In the genomic region with DNA sequence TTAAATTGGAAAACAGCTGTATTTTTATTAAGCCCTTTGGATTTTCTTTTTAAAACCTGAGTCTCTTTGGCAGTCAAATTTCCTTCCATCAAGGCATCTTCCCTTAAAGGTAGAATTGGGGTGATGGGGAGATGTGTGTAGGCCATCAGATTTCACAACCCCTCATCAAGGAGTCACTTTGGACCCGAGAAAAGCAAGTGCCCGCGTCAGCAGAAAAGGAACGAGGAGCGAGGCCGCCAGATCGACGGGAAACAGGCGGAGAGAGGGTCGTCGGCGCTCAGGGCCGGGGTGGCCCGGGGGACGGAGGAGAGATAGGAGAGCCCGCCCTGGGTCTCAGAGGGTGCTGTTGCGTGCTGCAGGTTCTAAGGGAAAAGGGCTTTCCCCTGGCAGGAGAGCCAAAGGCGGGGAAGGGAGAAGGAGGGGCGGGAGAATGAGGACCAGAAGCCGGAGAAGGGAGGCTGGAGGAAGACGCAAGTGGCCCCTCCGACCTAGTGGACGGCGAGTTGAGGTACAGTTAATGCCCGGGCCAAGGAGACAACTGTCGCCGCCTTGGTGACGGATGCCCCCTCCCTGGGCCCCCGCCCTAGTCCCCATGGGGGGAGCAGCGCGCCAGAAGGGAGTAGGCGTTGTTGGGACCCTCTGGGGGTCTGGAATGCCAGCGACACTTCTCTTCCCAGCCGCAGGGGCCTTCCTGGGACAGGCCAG, we compare ENCODE assay signal across 1 cellular context.
TF ChIP-seq lines count a peak whose summit lies in the region.

No MANE protein-coding gene starts in this region.

TF ChIP-seq in H1, 55 proteins besides CTCF, POLR2A, EP300 and RAD21:
- no peak for TF ChIP-seq E2F6 (IDR thresholded peaks at IDR 0.05)
- TF ChIP-seq SUZ12 (IDR thresholded peaks at IDR 0.05; ENCODE audit: low read length): peak; percentile 22
- no peak for TF ChIP-seq SIRT6 (IDR thresholded peaks at IDR 0.05; ENCODE audit: low read length)
- TF ChIP-seq JUN (IDR thresholded peaks at IDR 0.05; ENCODE audit: low read depth, low read length): no peak
- no peak for TF ChIP-seq CHD2 (IDR thresholded peaks at IDR 0.05; ENCODE audit: low read length)
- TF ChIP-seq USF2 (IDR thresholded peaks at IDR 0.05; ENCODE audit: low read length): no peak
- TF ChIP-seq NANOG (IDR thresholded peaks at IDR 0.05; ENCODE audit: insufficient read depth, low read depth, low read length, poor library complexity, severe bottlenecking): no peak
- no peak for TF ChIP-seq ZNF274 (IDR thresholded peaks at IDR 0.05; ENCODE audit: borderline replicate concordance, extremely low read depth, low read length)
- no peak for TF ChIP-seq TEAD4 (IDR thresholded peaks at IDR 0.05; ENCODE audit: low read depth, low read length)
- TF ChIP-seq KDM1A (IDR thresholded peaks at IDR 0.05; ENCODE audit: borderline replicate concordance, low read length): no peak
- TF ChIP-seq CBX5 (IDR thresholded peaks at IDR 0.05; ENCODE audit: low read depth, low read length): no peak
- no peak for TF ChIP-seq YY1 (IDR thresholded peaks at IDR 0.05; ENCODE audit: low read depth, low read length)
- no peak for TF ChIP-seq JUND (IDR thresholded peaks at IDR 0.05; ENCODE audit: low read length)
- no peak for TF ChIP-seq POLR2AphosphoS5 (IDR thresholded peaks at IDR 0.05; ENCODE audit: low read depth, low read length)
- no peak for TF ChIP-seq SAP30 (IDR thresholded peaks at IDR 0.05; ENCODE audit: insufficient read depth, insufficient replicate concordance, low read length)
- no peak for TF ChIP-seq POU5F1 (IDR thresholded peaks at IDR 0.05; ENCODE audit: low read depth, low read length)
- no peak for TF ChIP-seq KDM5A (IDR thresholded peaks at IDR 0.05; ENCODE audit: low read length)
- TF ChIP-seq EZH2 (IDR thresholded peaks at IDR 0.05; ENCODE audit: low read depth, low read length, severe bottlenecking): peak; percentile 48
- TF ChIP-seq TAF1 (IDR thresholded peaks at IDR 0.05; ENCODE audit: low read depth, low read length): no peak
- TF ChIP-seq SP2 (IDR thresholded peaks at IDR 0.05; ENCODE audit: low read length): no peak
- no peak for TF ChIP-seq GTF2F1 (IDR thresholded peaks at IDR 0.05; ENCODE audit: borderline replicate concordance, low read depth, low read length)
- TF ChIP-seq HDAC2 (IDR thresholded peaks at IDR 0.05; ENCODE audit: borderline replicate concordance in 1 of 2, low read depth in 2 of 2, low read length in 2 of 2): no peak
- TF ChIP-seq SP1 (IDR thresholded peaks at IDR 0.05; ENCODE audit: low read depth, low read length): no peak
- TF ChIP-seq RNF2 (IDR thresholded peaks at IDR 0.05; ENCODE audit: borderline replicate concordance, low read depth, low read length, missing control alignments, poor library complexity, severe bottlenecking): peak; percentile 14
- TF ChIP-seq GABPA (IDR thresholded peaks at IDR 0.05; ENCODE audit: borderline replicate concordance, insufficient read depth, low read length): no peak
- TF ChIP-seq RFX5 (IDR thresholded peaks at IDR 0.05; ENCODE audit: borderline replicate concordance, low read depth, low read length): no peak
- TF ChIP-seq CREB1 (IDR thresholded peaks at IDR 0.05): no peak
- no peak for TF ChIP-seq CBX8 (IDR thresholded peaks at IDR 0.05; ENCODE audit: borderline replicate concordance, low read depth, low read length)
- TF ChIP-seq BACH1 (IDR thresholded peaks at IDR 0.05; ENCODE audit: low read length): no peak
- TF ChIP-seq CEBPB (IDR thresholded peaks at IDR 0.05; ENCODE audit: low read depth, low read length): no peak
- TF ChIP-seq BCL11A (IDR thresholded peaks at IDR 0.05; ENCODE audit: low read depth in 2 of 2, low read length in 2 of 2): no peak
- TF ChIP-seq CTBP2 (IDR thresholded peaks at IDR 0.05; ENCODE audit: borderline replicate concordance, insufficient read depth, insufficient read length, low read length): peak; percentile 38
- no peak for TF ChIP-seq SP4 (IDR thresholded peaks at IDR 0.05; ENCODE audit: low read length)
- no peak for TF ChIP-seq ATF2 (IDR thresholded peaks at IDR 0.05; ENCODE audit: low read length)
- TF ChIP-seq, protein P1, sequence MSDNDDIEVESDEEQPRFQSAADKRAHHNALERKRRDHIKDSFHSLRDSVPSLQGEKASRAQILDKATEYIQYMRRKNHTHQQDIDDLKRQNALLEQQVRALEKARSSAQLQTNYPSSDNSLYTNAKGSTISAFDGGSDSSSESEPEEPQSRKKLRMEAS (IDR thresholded peaks at IDR 0.05): no peak
- no peak for TF ChIP-seq TBP (IDR thresholded peaks at IDR 0.05; ENCODE audit: low read depth, low read length)
- no peak for TF ChIP-seq SIN3A (conservative IDR thresholded peaks at IDR 0.05 in 1 of 2, IDR thresholded peaks at IDR 0.05 in 1 of 2; ENCODE audit: low read depth in 1 of 2, low read length in 2 of 2)
- TF ChIP-seq HDAC6 (IDR thresholded peaks at IDR 0.05; ENCODE audit: low read depth, low read length): no peak
- TF ChIP-seq, protein P2, sequence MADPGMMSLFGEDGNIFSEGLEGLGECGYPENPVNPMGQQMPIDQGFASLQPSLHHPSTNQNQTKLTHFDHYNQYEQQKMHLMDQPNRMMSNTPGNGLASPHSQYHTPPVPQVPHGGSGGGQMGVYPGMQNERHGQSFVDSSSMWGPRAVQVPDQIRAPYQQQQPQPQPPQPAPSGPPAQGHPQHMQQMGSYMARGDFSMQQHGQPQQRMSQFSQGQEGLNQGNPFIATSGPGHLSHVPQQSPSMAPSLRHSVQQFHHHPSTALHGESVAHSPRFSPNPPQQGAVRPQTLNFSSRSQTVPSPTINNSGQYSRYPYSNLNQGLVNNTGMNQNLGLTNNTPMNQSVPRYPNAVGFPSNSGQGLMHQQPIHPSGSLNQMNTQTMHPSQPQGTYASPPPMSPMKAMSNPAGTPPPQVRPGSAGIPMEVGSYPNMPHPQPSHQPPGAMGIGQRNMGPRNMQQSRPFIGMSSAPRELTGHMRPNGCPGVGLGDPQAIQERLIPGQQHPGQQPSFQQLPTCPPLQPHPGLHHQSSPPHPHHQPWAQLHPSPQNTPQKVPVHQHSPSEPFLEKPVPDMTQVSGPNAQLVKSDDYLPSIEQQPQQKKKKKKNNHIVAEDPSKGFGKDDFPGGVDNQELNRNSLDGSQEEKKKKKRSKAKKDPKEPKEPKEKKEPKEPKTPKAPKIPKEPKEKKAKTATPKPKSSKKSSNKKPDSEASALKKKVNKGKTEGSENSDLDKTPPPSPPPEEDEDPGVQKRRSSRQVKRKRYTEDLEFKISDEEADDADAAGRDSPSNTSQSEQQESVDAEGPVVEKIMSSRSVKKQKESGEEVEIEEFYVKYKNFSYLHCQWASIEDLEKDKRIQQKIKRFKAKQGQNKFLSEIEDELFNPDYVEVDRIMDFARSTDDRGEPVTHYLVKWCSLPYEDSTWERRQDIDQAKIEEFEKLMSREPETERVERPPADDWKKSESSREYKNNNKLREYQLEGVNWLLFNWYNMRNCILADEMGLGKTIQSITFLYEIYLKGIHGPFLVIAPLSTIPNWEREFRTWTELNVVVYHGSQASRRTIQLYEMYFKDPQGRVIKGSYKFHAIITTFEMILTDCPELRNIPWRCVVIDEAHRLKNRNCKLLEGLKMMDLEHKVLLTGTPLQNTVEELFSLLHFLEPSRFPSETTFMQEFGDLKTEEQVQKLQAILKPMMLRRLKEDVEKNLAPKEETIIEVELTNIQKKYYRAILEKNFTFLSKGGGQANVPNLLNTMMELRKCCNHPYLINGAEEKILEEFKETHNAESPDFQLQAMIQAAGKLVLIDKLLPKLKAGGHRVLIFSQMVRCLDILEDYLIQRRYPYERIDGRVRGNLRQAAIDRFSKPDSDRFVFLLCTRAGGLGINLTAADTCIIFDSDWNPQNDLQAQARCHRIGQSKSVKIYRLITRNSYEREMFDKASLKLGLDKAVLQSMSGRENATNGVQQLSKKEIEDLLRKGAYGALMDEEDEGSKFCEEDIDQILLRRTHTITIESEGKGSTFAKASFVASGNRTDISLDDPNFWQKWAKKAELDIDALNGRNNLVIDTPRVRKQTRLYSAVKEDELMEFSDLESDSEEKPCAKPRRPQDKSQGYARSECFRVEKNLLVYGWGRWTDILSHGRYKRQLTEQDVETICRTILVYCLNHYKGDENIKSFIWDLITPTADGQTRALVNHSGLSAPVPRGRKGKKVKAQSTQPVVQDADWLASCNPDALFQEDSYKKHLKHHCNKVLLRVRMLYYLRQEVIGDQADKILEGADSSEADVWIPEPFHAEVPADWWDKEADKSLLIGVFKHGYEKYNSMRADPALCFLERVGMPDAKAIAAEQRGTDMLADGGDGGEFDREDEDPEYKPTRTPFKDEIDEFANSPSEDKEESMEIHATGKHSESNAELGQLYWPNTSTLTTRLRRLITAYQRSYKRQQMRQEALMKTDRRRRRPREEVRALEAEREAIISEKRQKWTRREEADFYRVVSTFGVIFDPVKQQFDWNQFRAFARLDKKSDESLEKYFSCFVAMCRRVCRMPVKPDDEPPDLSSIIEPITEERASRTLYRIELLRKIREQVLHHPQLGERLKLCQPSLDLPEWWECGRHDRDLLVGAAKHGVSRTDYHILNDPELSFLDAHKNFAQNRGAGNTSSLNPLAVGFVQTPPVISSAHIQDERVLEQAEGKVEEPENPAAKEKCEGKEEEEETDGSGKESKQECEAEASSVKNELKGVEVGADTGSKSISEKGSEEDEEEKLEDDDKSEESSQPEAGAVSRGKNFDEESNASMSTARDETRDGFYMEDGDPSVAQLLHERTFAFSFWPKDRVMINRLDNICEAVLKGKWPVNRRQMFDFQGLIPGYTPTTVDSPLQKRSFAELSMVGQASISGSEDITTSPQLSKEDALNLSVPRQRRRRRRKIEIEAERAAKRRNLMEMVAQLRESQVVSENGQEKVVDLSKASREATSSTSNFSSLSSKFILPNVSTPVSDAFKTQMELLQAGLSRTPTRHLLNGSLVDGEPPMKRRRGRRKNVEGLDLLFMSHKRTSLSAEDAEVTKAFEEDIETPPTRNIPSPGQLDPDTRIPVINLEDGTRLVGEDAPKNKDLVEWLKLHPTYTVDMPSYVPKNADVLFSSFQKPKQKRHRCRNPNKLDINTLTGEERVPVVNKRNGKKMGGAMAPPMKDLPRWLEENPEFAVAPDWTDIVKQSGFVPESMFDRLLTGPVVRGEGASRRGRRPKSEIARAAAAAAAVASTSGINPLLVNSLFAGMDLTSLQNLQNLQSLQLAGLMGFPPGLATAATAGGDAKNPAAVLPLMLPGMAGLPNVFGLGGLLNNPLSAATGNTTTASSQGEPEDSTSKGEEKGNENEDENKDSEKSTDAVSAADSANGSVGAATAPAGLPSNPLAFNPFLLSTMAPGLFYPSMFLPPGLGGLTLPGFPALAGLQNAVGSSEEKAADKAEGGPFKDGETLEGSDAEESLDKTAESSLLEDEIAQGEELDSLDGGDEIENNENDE (IDR thresholded peaks at IDR 0.05; ENCODE audit: insufficient replicate concordance, low read length): no peak
- no peak for TF ChIP-seq RXRA (IDR thresholded peaks at IDR 0.05; ENCODE audit: insufficient read depth, low read depth, low read length)
- 0 out of 2 replicates have a peak, but pooled peaks have one; percentile 26 for TF ChIP-seq EGR1 (IDR thresholded peaks at IDR 0.05; ENCODE audit: borderline replicate concordance, low read depth, low read length)
- TF ChIP-seq NRF1 (IDR thresholded peaks at IDR 0.05; ENCODE audit: low read depth, low read length): no peak
- no peak for TF ChIP-seq TCF12 (IDR thresholded peaks at IDR 0.05; ENCODE audit: low read depth, low read length)
- no peak for TF ChIP-seq FOSL1 (IDR thresholded peaks at IDR 0.05; ENCODE audit: insufficient read depth, low read depth, low read length)
- TF ChIP-seq BRCA1 (IDR thresholded peaks at IDR 0.05; ENCODE audit: low read depth, low read length): no peak
- TF ChIP-seq ATF3 (IDR thresholded peaks at IDR 0.05; ENCODE audit: insufficient read depth, low read depth, low read length): no peak
- peak; percentile 31; the same call in 1 of the 2 replicates for TF ChIP-seq MAFK (IDR thresholded peaks at IDR 0.05; ENCODE audit: low read depth, low read length)
- no peak for TF ChIP-seq SIX5 (IDR thresholded peaks at IDR 0.05; ENCODE audit: low read depth, low read length)
- TF ChIP-seq ASH2L (IDR thresholded peaks at IDR 0.05; ENCODE audit: low read length): no peak
- TF ChIP-seq CHD1 (IDR thresholded peaks at IDR 0.05; ENCODE audit: low read depth, low read length): no peak
- TF ChIP-seq RBBP5 (IDR thresholded peaks at IDR 0.05; ENCODE audit: borderline replicate concordance, low read depth, low read length): no peak
- TF ChIP-seq TAF7 (optimal IDR thresholded peaks at IDR 0.05; ENCODE audit: borderline replicate concordance, low read depth, low read length): no peak
- TF ChIP-seq SRF (IDR thresholded peaks at IDR 0.05; ENCODE audit: low read depth, low read length): no peak
